ENCODE assay signal across 1 cellular context in the genomic region with DNA sequence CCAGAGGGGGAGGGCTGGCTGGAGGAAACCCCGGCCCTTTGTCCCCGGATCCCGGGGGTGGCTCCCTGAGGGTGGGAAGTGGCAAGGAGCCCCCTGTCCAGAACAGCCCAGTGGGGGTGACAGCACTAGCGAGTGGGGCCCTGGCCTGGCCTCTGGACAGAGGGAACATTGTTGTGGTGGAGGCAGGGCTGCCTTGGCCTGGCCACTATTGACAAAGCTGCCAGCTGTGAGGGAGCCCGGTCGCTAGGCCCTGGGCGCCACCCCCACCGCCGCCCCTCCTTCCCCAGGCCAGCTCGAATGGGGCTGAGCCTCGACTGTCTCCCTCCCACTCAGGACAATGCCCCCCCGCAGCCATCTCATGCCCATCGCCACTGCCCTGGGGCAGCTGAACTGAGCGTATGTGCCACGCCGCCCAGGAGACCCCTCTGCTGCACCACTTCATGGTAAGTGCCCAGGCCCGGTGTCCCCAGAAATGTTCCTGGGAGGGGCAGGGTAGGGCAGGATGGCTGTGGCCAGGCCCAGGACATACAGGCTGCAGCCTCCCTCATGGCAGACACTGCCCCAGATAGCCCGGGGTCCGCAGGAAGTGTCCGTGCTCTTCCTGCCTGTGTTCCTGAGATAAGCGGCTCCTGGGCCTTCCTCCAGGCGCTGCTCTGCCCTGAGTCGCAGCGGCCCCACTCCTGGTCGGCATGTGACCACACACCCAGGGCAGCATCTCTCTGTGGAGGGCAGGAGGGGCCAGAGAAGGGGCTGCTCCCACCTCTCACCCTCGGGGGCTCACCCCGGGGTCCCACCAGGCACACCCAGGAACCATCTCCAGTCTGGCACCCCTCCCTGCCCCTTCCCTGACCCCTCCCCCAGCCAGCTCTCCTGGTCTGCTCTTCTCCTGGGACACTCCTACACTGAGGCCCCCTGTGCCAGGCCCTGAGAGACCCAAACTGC.
TF ChIP-seq lines count a peak whose summit lies in the region.

No MANE protein-coding gene starts in this region.

TF ChIP-seq in K562, 482 proteins besides CTCF, POLR2A, EP300 and RAD21 (continued from another document and continues in another):
- TF ChIP-seq, protein P1, sequence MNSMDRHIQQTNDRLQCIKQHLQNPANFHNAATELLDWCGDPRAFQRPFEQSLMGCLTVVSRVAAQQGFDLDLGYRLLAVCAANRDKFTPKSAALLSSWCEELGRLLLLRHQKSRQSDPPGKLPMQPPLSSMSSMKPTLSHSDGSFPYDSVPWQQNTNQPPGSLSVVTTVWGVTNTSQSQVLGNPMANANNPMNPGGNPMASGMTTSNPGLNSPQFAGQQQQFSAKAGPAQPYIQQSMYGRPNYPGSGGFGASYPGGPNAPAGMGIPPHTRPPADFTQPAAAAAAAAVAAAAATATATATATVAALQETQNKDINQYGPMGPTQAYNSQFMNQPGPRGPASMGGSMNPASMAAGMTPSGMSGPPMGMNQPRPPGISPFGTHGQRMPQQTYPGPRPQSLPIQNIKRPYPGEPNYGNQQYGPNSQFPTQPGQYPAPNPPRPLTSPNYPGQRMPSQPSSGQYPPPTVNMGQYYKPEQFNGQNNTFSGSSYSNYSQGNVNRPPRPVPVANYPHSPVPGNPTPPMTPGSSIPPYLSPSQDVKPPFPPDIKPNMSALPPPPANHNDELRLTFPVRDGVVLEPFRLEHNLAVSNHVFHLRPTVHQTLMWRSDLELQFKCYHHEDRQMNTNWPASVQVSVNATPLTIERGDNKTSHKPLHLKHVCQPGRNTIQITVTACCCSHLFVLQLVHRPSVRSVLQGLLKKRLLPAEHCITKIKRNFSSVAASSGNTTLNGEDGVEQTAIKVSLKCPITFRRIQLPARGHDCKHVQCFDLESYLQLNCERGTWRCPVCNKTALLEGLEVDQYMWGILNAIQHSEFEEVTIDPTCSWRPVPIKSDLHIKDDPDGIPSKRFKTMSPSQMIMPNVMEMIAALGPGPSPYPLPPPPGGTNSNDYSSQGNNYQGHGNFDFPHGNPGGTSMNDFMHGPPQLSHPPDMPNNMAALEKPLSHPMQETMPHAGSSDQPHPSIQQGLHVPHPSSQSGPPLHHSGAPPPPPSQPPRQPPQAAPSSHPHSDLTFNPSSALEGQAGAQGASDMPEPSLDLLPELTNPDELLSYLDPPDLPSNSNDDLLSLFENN (IDR thresholded peaks at IDR 0.05; ENCODE audit: low read depth in 2 of 2, low read length in 2 of 2) = peak in 1 of 2 experiments; percentile 80; a peak in 2 of 4 replicates
- TF ChIP-seq PRMT5 (CRISPR knock-in tag; IDR thresholded peaks at IDR 0.05) (no peak), HDAC2 (IDR thresholded peaks at IDR 0.05) (no peak), ZFP1 (CRISPR knock-in tag; IDR thresholded peaks at IDR 0.05) (no peak), ZNF57 (CRISPR knock-in tag; IDR thresholded peaks at IDR 0.05) (no peak), ZNF444 (CRISPR knock-in tag; IDR thresholded peaks at IDR 0.05) (no peak), ZNF134 (CRISPR knock-in tag; conservative IDR thresholded peaks at IDR 0.05) (no peak), RFX7 (CRISPR knock-in tag; IDR thresholded peaks at IDR 0.05) (no peak), ZNF239 (CRISPR knock-in tag; IDR thresholded peaks at IDR 0.05) (no peak), ESRRA (IDR thresholded peaks at IDR 0.05; ENCODE audit: borderline replicate concordance, low read depth) (no peak; the same call in 1 of the 2 replicates), ZC3H8 (IDR thresholded peaks at IDR 0.05) (no peak), ZSCAN32 (CRISPR knock-in tag; IDR thresholded peaks at IDR 0.05) (no peak), HNRNPLL (IDR thresholded peaks at IDR 0.05; ENCODE audit: low read depth, low read length, poor library complexity, severe bottlenecking) (no peak), ZNF316 (IDR thresholded peaks at IDR 0.05) (no peak), FOXP1 (CRISPR knock-in tag; IDR thresholded peaks at IDR 0.05) (no peak), TARDBP (IDR thresholded peaks at IDR 0.05) (no peak), NBN (IDR thresholded peaks at IDR 0.05; ENCODE audit: low read depth) (no peak), ZNF507 (tag; conservative IDR thresholded peaks at IDR 0.05) (no peak), ZBTB8A (IDR thresholded peaks at IDR 0.05; ENCODE audit: partially characterized antibody) (no peak), ETV5 (CRISPR knock-in tag; IDR thresholded peaks at IDR 0.05; ENCODE audit: low read depth) (peak; percentile 94), C11orf30 (IDR thresholded peaks at IDR 0.05; ENCODE audit: low read depth) (no peak), SNRNP70 (optimal IDR thresholded peaks at IDR 0.05; ENCODE audit: low read depth, low read length) (no peak), MCM3 (IDR thresholded peaks at IDR 0.05) (no peak), WHSC1 (IDR thresholded peaks at IDR 0.05; ENCODE audit: low read length) (no peak), KAT7 (CRISPR knock-in tag; IDR thresholded peaks at IDR 0.05; ENCODE audit: borderline replicate concordance) (no peak), PCBP2 (IDR thresholded peaks at IDR 0.05; ENCODE audit: low read depth, low read length, poor library complexity, severe bottlenecking) (no peak), ZNF24 (IDR thresholded peaks at IDR 0.05) (no peak), ATF1 (CRISPR knock-in tag; IDR thresholded peaks at IDR 0.05) (no peak), ATF1 (tag; IDR thresholded peaks at IDR 0.05) (peak; percentile 5; the same call in 1 of the 2 replicates), KLF13 (tag; IDR thresholded peaks at IDR 0.05; ENCODE audit: borderline replicate concordance, low read depth) (no peak), SRF (CRISPR knock-in tag; IDR thresholded peaks at IDR 0.05) (0 out of 4 replicates have a peak, but pooled peaks of 1 of the 2 experiments have one; percentile 4), ZNF586 (CRISPR knock-in tag; conservative IDR thresholded peaks at IDR 0.05) (no peak), XRCC3 (IDR thresholded peaks at IDR 0.05) (no peak), EP400 (IDR thresholded peaks at IDR 0.05) (peak; percentile 84), CHD4 (IDR thresholded peaks at IDR 0.05; ENCODE audit: insufficient read depth, insufficient replicate concordance, low read depth, low read length, poor library complexity, severe bottlenecking) (no peak), XRCC4 (IDR thresholded peaks at IDR 0.05; ENCODE audit: extremely low read depth, insufficient read depth, insufficient read length) (no peak), BRCA1 (IDR thresholded peaks at IDR 0.05) (no peak), BRCA1 (CRISPR knock-in tag; IDR thresholded peaks at IDR 0.05) (no peak), PHF21A (IDR thresholded peaks at IDR 0.05; ENCODE audit: borderline replicate concordance, low read depth) (no peak), ZNF324 (CRISPR knock-in tag; IDR thresholded peaks at IDR 0.05) (no peak), RBM39 (optimal IDR thresholded peaks at IDR 0.05; ENCODE audit: low read depth, low read length) (no peak), KDM4B (IDR thresholded peaks at IDR 0.05; ENCODE audit: borderline replicate concordance in 2 of 2, low read depth in 1 of 2) (no peak; a peak in 1 of 4 replicates)
- TF ChIP-seq, protein P2, sequence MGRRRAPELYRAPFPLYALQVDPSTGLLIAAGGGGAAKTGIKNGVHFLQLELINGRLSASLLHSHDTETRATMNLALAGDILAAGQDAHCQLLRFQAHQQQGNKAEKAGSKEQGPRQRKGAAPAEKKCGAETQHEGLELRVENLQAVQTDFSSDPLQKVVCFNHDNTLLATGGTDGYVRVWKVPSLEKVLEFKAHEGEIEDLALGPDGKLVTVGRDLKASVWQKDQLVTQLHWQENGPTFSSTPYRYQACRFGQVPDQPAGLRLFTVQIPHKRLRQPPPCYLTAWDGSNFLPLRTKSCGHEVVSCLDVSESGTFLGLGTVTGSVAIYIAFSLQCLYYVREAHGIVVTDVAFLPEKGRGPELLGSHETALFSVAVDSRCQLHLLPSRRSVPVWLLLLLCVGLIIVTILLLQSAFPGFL (CRISPR knock-in tag; IDR thresholded peaks at IDR 0.05) = no peak
- TF ChIP-seq, protein P3, sequence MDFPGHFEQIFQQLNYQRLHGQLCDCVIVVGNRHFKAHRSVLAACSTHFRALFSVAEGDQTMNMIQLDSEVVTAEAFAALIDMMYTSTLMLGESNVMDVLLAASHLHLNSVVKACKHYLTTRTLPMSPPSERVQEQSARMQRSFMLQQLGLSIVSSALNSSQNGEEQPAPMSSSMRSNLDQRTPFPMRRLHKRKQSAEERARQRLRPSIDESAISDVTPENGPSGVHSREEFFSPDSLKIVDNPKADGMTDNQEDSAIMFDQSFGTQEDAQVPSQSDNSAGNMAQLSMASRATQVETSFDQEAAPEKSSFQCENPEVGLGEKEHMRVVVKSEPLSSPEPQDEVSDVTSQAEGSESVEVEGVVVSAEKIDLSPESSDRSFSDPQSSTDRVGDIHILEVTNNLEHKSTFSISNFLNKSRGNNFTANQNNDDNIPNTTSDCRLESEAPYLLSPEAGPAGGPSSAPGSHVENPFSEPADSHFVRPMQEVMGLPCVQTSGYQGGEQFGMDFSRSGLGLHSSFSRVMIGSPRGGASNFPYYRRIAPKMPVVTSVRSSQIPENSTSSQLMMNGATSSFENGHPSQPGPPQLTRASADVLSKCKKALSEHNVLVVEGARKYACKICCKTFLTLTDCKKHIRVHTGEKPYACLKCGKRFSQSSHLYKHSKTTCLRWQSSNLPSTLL (IDR thresholded peaks at IDR 0.05) = no peak
- TF ChIP-seq, protein P4, sequence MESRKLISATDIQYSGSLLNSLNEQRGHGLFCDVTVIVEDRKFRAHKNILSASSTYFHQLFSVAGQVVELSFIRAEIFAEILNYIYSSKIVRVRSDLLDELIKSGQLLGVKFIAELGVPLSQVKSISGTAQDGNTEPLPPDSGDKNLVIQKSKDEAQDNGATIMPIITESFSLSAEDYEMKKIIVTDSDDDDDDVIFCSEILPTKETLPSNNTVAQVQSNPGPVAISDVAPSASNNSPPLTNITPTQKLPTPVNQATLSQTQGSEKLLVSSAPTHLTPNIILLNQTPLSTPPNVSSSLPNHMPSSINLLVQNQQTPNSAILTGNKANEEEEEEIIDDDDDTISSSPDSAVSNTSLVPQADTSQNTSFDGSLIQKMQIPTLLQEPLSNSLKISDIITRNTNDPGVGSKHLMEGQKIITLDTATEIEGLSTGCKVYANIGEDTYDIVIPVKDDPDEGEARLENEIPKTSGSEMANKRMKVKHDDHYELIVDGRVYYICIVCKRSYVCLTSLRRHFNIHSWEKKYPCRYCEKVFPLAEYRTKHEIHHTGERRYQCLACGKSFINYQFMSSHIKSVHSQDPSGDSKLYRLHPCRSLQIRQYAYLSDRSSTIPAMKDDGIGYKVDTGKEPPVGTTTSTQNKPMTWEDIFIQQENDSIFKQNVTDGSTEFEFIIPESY (CRISPR knock-in tag; IDR thresholded peaks at IDR 0.05) = no peak
- TF ChIP-seq, protein P5, sequence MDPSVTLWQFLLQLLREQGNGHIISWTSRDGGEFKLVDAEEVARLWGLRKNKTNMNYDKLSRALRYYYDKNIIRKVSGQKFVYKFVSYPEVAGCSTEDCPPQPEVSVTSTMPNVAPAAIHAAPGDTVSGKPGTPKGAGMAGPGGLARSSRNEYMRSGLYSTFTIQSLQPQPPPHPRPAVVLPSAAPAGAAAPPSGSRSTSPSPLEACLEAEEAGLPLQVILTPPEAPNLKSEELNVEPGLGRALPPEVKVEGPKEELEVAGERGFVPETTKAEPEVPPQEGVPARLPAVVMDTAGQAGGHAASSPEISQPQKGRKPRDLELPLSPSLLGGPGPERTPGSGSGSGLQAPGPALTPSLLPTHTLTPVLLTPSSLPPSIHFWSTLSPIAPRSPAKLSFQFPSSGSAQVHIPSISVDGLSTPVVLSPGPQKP (CRISPR knock-in tag; IDR thresholded peaks at IDR 0.05) = no peak
- TF ChIP-seq, protein P6, sequence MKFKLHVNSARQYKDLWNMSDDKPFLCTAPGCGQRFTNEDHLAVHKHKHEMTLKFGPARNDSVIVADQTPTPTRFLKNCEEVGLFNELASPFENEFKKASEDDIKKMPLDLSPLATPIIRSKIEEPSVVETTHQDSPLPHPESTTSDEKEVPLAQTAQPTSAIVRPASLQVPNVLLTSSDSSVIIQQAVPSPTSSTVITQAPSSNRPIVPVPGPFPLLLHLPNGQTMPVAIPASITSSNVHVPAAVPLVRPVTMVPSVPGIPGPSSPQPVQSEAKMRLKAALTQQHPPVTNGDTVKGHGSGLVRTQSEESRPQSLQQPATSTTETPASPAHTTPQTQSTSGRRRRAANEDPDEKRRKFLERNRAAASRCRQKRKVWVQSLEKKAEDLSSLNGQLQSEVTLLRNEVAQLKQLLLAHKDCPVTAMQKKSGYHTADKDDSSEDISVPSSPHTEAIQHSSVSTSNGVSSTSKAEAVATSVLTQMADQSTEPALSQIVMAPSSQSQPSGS (CRISPR knock-in tag; IDR thresholded peaks at IDR 0.05) = no peak
- TF ChIP-seq, protein P7, sequence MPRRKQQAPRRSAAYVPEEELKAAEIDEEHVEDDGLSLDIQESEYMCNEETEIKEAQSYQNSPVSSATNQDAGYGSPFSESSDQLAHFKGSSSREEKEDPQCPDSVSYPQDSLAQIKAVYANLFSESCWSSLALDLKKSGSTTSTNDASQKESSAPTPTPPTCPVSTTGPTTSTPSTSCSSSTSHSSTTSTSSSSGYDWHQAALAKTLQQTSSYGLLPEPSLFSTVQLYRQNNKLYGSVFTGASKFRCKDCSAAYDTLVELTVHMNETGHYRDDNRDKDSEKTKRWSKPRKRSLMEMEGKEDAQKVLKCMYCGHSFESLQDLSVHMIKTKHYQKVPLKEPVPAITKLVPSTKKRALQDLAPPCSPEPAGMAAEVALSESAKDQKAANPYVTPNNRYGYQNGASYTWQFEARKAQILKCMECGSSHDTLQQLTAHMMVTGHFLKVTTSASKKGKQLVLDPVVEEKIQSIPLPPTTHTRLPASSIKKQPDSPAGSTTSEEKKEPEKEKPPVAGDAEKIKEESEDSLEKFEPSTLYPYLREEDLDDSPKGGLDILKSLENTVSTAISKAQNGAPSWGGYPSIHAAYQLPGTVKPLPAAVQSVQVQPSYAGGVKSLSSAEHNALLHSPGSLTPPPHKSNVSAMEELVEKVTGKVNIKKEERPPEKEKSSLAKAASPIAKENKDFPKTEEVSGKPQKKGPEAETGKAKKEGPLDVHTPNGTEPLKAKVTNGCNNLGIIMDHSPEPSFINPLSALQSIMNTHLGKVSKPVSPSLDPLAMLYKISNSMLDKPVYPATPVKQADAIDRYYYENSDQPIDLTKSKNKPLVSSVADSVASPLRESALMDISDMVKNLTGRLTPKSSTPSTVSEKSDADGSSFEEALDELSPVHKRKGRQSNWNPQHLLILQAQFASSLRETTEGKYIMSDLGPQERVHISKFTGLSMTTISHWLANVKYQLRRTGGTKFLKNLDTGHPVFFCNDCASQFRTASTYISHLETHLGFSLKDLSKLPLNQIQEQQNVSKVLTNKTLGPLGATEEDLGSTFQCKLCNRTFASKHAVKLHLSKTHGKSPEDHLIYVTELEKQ (CRISPR knock-in tag; IDR thresholded peaks at IDR 0.05) = no peak
- TF ChIP-seq, protein P8, sequence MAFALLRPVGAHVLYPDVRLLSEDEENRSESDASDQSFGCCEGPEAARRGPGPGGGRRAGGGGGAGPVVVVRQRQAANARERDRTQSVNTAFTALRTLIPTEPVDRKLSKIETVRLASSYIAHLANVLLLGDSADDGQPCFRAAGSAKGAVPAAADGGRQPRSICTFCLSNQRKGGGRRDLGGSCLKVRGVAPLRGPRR (CRISPR knock-in tag; IDR thresholded peaks at IDR 0.05) = no peak
- TF ChIP-seq, protein P9, sequence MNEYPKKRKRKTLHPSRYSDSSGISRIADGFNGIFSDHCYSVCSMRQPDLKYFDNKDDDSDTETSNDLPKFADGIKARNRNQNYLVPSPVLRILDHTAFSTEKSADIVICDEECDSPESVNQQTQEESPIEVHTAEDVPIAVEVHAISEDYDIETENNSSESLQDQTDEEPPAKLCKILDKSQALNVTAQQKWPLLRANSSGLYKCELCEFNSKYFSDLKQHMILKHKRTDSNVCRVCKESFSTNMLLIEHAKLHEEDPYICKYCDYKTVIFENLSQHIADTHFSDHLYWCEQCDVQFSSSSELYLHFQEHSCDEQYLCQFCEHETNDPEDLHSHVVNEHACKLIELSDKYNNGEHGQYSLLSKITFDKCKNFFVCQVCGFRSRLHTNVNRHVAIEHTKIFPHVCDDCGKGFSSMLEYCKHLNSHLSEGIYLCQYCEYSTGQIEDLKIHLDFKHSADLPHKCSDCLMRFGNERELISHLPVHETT (CRISPR knock-in tag; conservative IDR thresholded peaks at IDR 0.05 in 1 of 2, IDR thresholded peaks at IDR 0.05 in 1 of 2) = peak in 1 of 2 experiments; percentile 53; a peak in 2 of 4 replicates
